ENCODE assay signal across 8 cellular contexts in the genomic region with DNA sequence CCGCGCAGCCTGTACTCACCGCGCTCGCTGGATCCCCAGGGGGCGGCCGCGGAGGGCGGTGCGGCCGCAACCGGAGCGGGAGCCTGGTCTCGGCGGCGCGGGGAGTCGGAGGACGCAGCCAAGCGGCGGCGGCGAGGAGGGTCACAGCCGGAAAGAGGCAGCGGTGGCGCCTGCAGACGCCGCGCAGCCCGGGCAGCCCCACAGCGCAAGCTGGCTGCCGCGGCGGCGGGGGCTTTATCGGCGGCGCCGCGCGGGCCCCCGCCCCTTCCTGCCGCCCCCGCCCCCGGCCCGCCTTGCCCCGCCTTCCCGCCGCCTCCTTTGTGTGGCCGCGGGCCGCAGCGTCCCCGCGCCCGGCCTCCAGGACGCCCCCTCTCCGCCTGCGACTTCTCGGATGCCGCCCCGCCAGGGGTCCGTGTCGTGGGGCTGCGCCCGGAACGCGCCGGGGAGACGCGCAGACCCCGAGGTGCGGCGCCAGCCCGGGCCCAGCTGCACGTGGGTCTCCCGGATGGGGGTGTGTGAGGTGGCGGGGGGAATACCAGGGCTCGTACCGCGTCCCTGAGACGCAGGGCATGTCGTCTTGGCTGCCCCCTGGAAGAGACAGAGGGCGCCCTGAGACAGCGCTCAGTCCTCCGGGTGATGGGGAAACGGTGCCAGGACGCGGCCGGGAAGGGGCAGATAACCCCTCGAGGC. TPM values are rescaled to one million over a fixed set of nuclear protein-coding genes. Genes with fewer than 3 reads are reported as not detected.
A peak's percentile ranks its signal among the peaks of the same experiment; 100 is the strongest.
DNase-seq lines count a peak whose midpoint lies in the region; ATAC-seq and TF ChIP-seq lines count a peak whose summit lies in the region.

A gene with protein sequence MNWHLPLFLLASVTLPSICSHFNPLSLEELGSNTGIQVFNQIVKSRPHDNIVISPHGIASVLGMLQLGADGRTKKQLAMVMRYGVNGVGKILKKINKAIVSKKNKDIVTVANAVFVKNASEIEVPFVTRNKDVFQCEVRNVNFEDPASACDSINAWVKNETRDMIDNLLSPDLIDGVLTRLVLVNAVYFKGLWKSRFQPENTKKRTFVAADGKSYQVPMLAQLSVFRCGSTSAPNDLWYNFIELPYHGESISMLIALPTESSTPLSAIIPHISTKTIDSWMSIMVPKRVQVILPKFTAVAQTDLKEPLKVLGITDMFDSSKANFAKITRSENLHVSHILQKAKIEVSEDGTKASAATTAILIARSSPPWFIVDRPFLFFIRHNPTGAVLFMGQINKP (minus strand): TSS at position 207 of the 690 bp plus-strand sequence. CDS start 37,386 bp downstream, outside the sequence.

- peaks cover 2% of the 10 kb centered on the region for H3K9me3 Mint-ChIP-seq in nephron

- H3K36me3 ChIP-seq in OCI-LY7 (ENCODE audit: insufficient read depth, low read length), result no peaks in the 10 kb centered on the region

- peaks cover 39% of the 10 kb centered on the region for H3K4me1 Mint-ChIP-seq in nephron

- intact Hi-C loops in OCI-LY7 (cut with micrococcal nuclease; ENCODE audit: unreplicated experiment), result no loop called here

- peak within 1 kb of the TSS; percentile 28 for H3K4me2 ChIP-seq in OCI-LY7 (ENCODE audit: low read length)

- POLR2A ChIA-PET in OCI-LY7 (lab: Charles Lee), result no interaction called here

- H4K20me1 ChIP-seq in OCI-LY7 (ENCODE audit: insufficient read depth, low read length), result no peaks in the 10 kb centered on the region

- H3K27ac ChIP-seq in OCI-LY7 (ENCODE audit: low read depth, low read length, poor library complexity, severe bottlenecking) (no peak within 1 kb of the TSS), substantia nigra (ENCODE audit: low read depth, low read length, poor library complexity, severe bottlenecking) (peak within 1 kb of the TSS; percentile 61)

- ATAC-seq in GM18909 (IDR thresholded peaks at IDR 0.05; ENCODE audit: poor library complexity, unreplicated experiment), result peak; percentile 61
- ATAC-seq in HG03342 (IDR thresholded peaks at IDR 0.05; ENCODE audit: unreplicated experiment), result peak; percentile 50

- CTCF ChIA-PET in OCI-LY7 (lab: Charles Lee; ENCODE audit: unreplicated experiment), result interaction anchor here (0.6 kb wide), 1 partner anchor 267 kb away, joined by 4 read pairs; no protein-coding TSS in a partner anchor

- peak within 1 kb of the TSS; percentile 42 to 76 (median 49) for H3K27ac Mint-ChIP-seq in nephron

- 0 out of 2 replicates have a peak, but pooled peaks have one; percentile 24 for TF ChIP-seq CTCF in OCI-LY7 (conservative IDR thresholded peaks at IDR 0.05; ENCODE audit: low read length)
- TF ChIP-seq CTCF in foreskin fibroblast (IDR thresholded peaks at IDR 0.05; ENCODE audit: low read depth, low read length), result peak; percentile 43
- peak in 1 of 3 experiments; percentile 16 for TF ChIP-seq CTCF in nephron (IDR thresholded peaks at IDR 0.05; ENCODE audit: unreplicated experiment in 3 of 3)

- no TSS peak for BruUV-seq in OCI-LY7 (replicated peaks; lab: Mats Ljungman, UMichigan)

- no peaks in the 10 kb centered on the region for H3K36me3 Mint-ChIP-seq in nephron (ENCODE audit: low read depth)

- H3K27me3 Mint-ChIP-seq in nephron (ENCODE audit: low read depth), result peaks cover 42% of the 10 kb centered on the region

- H3K9me3 ChIP-seq in OCI-LY7 (ENCODE audit: low read length), result no peaks in the 10 kb centered on the region

- H3K9me2 ChIP-seq in OCI-LY7 (ENCODE audit: insufficient read depth, low read length), result no peaks in the 10 kb centered on the region

- peak; percentile 87 for DNase-seq in AG08396 (ENCODE audit: low spot score)
- no peak for DNase-seq in OCI-LY7 (ENCODE audit: low spot score)
- peak; percentile 22 for DNase-seq in activated T-helper 9 cell treated with anti-CD3 and anti-CD28 coated beads, Interleukin-2, amount 50 U/mL, for 16 hours (ENCODE audit: low read depth)
- DNase-seq in foreskin fibroblast, result peak; percentile 85 to 95
- DNase-seq in substantia nigra (lab: John Stamatoyannopoulos, UW), result peak in 48 of 49 donors; percentile 44 to 86 (median 68)

- no peaks in the 10 kb centered on the region for H3K79me2 ChIP-seq in OCI-LY7 (ENCODE audit: insufficient read depth, low read depth, low read length)

- H3K4me1 ChIP-seq in OCI-LY7 (ENCODE audit: insufficient read depth, low read length, poor library complexity, severe bottlenecking), result no peaks in the 10 kb centered on the region

- H3K4me3 ChIP-seq in OCI-LY7 (ENCODE audit: low read depth, low read length, poor library complexity, severe bottlenecking) (no peak within 1 kb of the TSS), foreskin fibroblast (ENCODE audit: low read depth in 1 of 2, low read length in 2 of 2) (peak within 1 kb of the TSS; percentile 61 to 96)

- H3K4me3 Mint-ChIP-seq in nephron, result peak within 1 kb of the TSS; percentile 92 to 97 (median 92)

- H2AFZ ChIP-seq in OCI-LY7 (ENCODE audit: low read length), result no peak within 1 kb of the TSS

RNA-seq across cellular contexts. Expression of the gene that starts here (rescaled TPM):
- total RNA-seq in OCI-LY7 (2014; rRNA removed; shearing (Covaris generic)), result not detected in 2 replicates
- total RNA-seq in OCI-LY7 (2022), result 0.24 TPM in 1 of 2 replicates, not detected in the other
